32 cellular contexts compared by ENCODE assay signal in the genomic region with DNA sequence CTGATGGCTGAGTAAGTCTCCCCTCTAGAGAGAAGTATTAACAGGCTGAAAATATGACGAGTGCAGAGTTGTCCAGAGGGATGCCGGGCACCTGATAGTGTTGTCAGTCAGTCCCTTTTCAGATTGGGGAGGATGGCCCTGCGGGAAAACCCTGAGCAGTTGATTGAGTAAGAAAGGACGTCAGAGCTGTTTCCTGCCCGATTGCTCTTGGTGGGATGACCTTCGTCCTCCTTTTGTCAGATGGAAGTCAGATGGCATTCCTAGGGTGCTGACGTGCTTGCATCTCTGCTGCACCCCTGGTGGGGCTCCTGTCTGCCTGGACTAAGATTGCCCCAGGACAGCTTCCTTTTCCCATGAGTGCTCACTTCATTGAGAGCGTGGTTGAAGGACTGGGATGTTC. TPM values are rescaled to one million over a fixed set of nuclear protein-coding genes. Genes with fewer than 3 reads are reported as not detected.
"Had no signal": no experiment of that assay in that cellular context is flagged by ENCODE, and none has a peak within 500 bp of the region (broad histone marks: within the 10 kb centered on the region; RNA-seq: fewer than 3 reads in every experiment).

No MANE protein-coding gene starts in this region.

- H3K4me3 ChIP-seq: breast epithelium, SK-N-MC had no signal

- FAIRE-seq: TTC549 had no signal

- H3K4me1 ChIP-seq: breast epithelium had no signal

- H3K27me3 Mint-ChIP-seq: activated B cell treated with CpG ODN at 0.5 μM for 24 hours; activated CD4-positive, alpha-beta memory T cell treated with anti-CD3 and anti-CD28 coated beads for 36 hours; activated CD4-positive, alpha-beta T cell treated with anti-CD3 and anti-CD28 coated beads, Interleukin-2, amount 10 ng/mL, durations not matched to agents 7 days and 5 days; activated naive CD8-positive, alpha-beta T cell; IgD-negative memory B cell; T-cell had no signal

- H3K4me1 Mint-ChIP-seq: activated B cell treated with CpG ODN at 0.5 μM for 24 hours had no signal

- DNase-seq: activated B cell treated with CpG ODN at 0.5 μM for 24 hours; activated CD4-positive, alpha-beta memory T cell treated with anti-CD3 and anti-CD28 coated beads for 36 hours; activated CD4-positive, alpha-beta T cell treated with anti-CD3 and anti-CD28 coated beads for 1 hour; activated CD4-positive, alpha-beta T cell treated with anti-CD3 and anti-CD28 coated beads, Interleukin-2, amount 10 ng/mL, durations not matched to agents 7 days and 5 days; activated CD8-positive, alpha-beta memory T cell treated with anti-CD3 and anti-CD28 coated beads for 24 hours; activated effector memory CD4-positive, alpha-beta T cell treated with anti-CD3 and anti-CD28 coated beads, Interleukin-2, amount 50 U/mL, for 16 hours; activated naive CD4-positive, alpha-beta T cell treated with Interleukin-2 at 50 U/mL for 16 hours; activated T-cell treated with anti-CD3 and anti-CD28 coated beads, Interleukin-2, amount 50 U/mL, for 4 hours; KG1; NCI-H1048; NCI-H1417; NCI-H1694; NCI-H2029; NCI-H2107; NCI-H2171 treated with DMSO at 0.1 percent for 48 hours; NCI-H345; NCI-H510A; NCI-H526 treated with DMSO at 0.1 percent for 48 hours; NK-92 treated with Interleukin-12 subunit alpha and Interleukin-12 subunit beta, amount 100 ng/mL, for 24 hours; OCI-M1; RPMI8226; T-cell; T-helper 2 cell; T1000 had no signal

- ATAC-seq: activated T-cell treated with anti-CD3 and anti-CD28 coated beads, Interleukin-2, amount 50 U/mL, for 4 hours; Panc1; Right ventricle myocardium inferior; T-cell had no signal

- H3K27ac Mint-ChIP-seq: activated B cell treated with CpG ODN at 0.5 μM for 24 hours; activated CD4-positive, alpha-beta memory T cell treated with anti-CD3 and anti-CD28 coated beads for 36 hours; activated CD4-positive, alpha-beta T cell treated with anti-CD3 and anti-CD28 coated beads, Interleukin-2, amount 10 ng/mL, durations not matched to agents 7 days and 5 days; activated naive CD8-positive, alpha-beta T cell; IgD-negative memory B cell; T-cell had no signal

- H3K27me3 ChIP-seq: breast epithelium had no signal

- H3K27ac ChIP-seq: breast epithelium, SK-N-MC had no signal

- H3K4me3 Mint-ChIP-seq: activated B cell treated with CpG ODN at 0.5 μM for 24 hours; activated CD4-positive, alpha-beta memory T cell treated with anti-CD3 and anti-CD28 coated beads for 36 hours; activated CD4-positive, alpha-beta T cell treated with anti-CD3 and anti-CD28 coated beads, Interleukin-2, amount 10 ng/mL, durations not matched to agents 7 days and 5 days; activated naive CD8-positive, alpha-beta T cell; activated T-cell treated with anti-CD3 and anti-CD28 coated beads, Interleukin-2, amount 50 U/mL, for 4 hours; IgD-negative memory B cell had no signal

RNA-seq across cellular contexts. Expression of a gene that starts 26.1 kb away (rescaled TPM):
- total RNA-seq: M059J had no signal
